In the genomic region with DNA sequence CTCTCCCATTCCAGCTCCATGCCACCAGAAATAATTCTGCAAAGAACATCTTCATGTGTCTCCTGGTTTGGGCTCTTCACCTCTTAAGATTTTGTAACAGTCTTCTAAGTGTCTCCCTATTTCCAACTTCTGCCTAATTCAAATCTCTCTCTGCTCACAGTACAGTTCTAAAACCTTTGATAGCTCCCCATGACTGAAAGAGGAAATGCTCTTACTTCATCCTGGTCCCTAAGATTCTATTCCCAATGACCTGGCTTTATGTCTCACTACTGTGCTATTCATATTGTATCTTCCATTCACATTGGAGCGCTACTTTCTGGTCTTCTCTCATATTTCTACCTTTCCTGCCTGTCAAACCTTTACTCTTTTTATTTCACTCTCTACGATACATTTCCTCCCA, we compare ENCODE assay signal across 1 cellular context.
TF ChIP-seq lines count a peak whose summit lies in the region.

No MANE protein-coding gene starts in this region.

TF ChIP-seq in K562, 482 proteins besides CTCF, POLR2A, EP300 and RAD21 (continued from another document):
- TF ChIP-seq ZNF766 (CRISPR knock-in tag; conservative IDR thresholded peaks at IDR 0.05) (no peak), ZNF24 (IDR thresholded peaks at IDR 0.05) (no peak), ZNF175 (CRISPR knock-in tag; IDR thresholded peaks at IDR 0.05; ENCODE audit: low read depth) (no peak), NBN (IDR thresholded peaks at IDR 0.05; ENCODE audit: low read depth) (0 out of 2 replicates have a peak, but pooled peaks have one; percentile 13), ARID1B (IDR thresholded peaks at IDR 0.05) (0 out of 2 replicates have a peak, but pooled peaks have one; percentile 16), NFRKB (IDR thresholded peaks at IDR 0.05; ENCODE audit: low read depth) (peak; percentile 8; the same call in 1 of the 2 replicates), FOS (IDR thresholded peaks at IDR 0.05; ENCODE audit: extremely low read depth, insufficient read length) (no peak), SMARCA4 (IDR thresholded peaks at IDR 0.05) (peak; percentile 9; the same call in 1 of the 2 replicates)
TF ChIP-seq in K562: peak in this region for 7.
